In the genomic region with DNA sequence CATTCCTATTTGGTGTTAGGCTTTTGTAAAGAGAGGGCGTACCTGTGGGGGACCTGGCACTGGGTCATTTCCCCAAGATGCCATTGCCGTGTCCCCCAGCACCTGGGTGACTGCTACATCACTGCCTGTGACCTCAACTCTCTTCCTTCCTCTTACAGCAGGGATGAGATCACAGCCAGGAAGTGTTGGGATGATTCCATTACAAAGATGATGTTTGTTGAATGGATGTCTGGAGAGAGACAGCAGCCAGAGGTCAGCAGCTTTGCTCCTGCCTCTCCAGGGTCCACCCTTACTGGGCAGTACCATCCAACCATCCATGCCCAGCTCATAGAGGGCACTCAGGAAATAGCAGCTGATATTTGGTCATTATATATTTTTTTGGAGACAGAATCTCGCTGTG, we compare ENCODE assay signal across 18 cellular contexts. TPM values are rescaled to one million over a fixed set of nuclear protein-coding genes. Genes with fewer than 3 reads are reported as not detected.
DNase-seq lines count a peak whose midpoint lies in the region; ATAC-seq, FAIRE-seq and TF ChIP-seq lines count a peak whose summit lies in the region.
"Had no signal": no experiment of that assay in that cellular context is flagged by ENCODE, and none has a peak within 500 bp of the region (broad histone marks: within the 10 kb centered on the region; RNA-seq: fewer than 3 reads in every experiment).

No MANE protein-coding gene starts in this region.

- H3K36me3 ChIP-seq in K562 (ENCODE audit: control insufficient read depth, insufficient read depth, low read length) (no peaks in the 10 kb centered on the region), vagina (no peaks in the 10 kb centered on the region)
- H3K36me3 ChIP-seq: thoracic aorta had no signal

- no peak overlapping the region for H3K9ac ChIP-seq in K562 (ENCODE audit: insufficient read depth in 1 of 2, low read depth in 2 of 2, low read length in 2 of 2)

- H3K27me3 ChIP-seq in K562 (ENCODE audit: control insufficient read depth in 2 of 2, insufficient read depth in 2 of 2, low read length in 2 of 2) (peaks cover 28 to 60% of the 10 kb centered on the region in 2 experiments), vagina (no peaks in the 10 kb centered on the region)

- no peaks in the 10 kb centered on the region for H3K9me3 ChIP-seq in K562 (replicated peaks; ENCODE audit: control insufficient read depth, insufficient read depth, low read depth, low read length)
- H3K9me3 ChIP-seq in vagina, result no peaks in the 10 kb centered on the region
- H3K9me3 ChIP-seq: thoracic aorta had no signal

- TF ChIP-seq POLR2A in K562 (conservative IDR thresholded peaks at IDR 0.05), result no peak
- no peak for TF ChIP-seq POLR2A in vagina (IDR thresholded peaks at IDR 0.05)

- 0% methylated on average over 3 of the region's 3 CpGs for WGBS in K562 (ENCODE audit: insufficient coverage, low coverage, missing lambda C conversion rate)

- ATAC-seq in K562 (no peak), left colon (peak; percentile 16), HG02571 (IDR thresholded peaks at IDR 0.05; ENCODE audit: unreplicated experiment) (no peak)
- ATAC-seq: natural killer cell had no signal

- DNase-seq in DMS153 (lab: John Stamatoyannopoulos, UW) (peak; percentile 12), DMS153 treated with DMSO at 0.1 percent for 48 hours (lab: John Stamatoyannopoulos, UW; ENCODE audit: unreplicated experiment) (no peak), K562 (ENCODE audit: extremely low read depth in 1 of 4, low spot score in 3 of 4) (no peak), left colon (no peak), vagina (ENCODE audit: extremely low spot score in 2 of 2) (no peak), NCI-H446 treated with DMSO at 0.1 percent for 48 hours (lab: John Stamatoyannopoulos, UW) (no peak)
- no peak for DNase-seq in stimulated activated CD8-positive, alpha-beta memory T cell treated with anti-CD3 and anti-CD28 coated beads, Interleukin-4, amount 100 ng/mL, for 48 hours
- DNase-seq: activated B cell treated with CpG ODN at 0.5 μM for 24 hours; activated naive CD4-positive, alpha-beta T cell treated with anti-CD3 and anti-CD28 coated beads, Interleukin-2, amount 50 U/mL, for 16 hours; CD4-positive, alpha-beta memory T cell; natural killer cell; NCI-H1092 had no signal

- BruUV-seq in K562 (replicated peaks; lab: Mats Ljungman, UMichigan), result no TSS peak

- no peak overlapping the region for H3K4me3 ChIP-seq in K562
- no peak overlapping the region for H3K4me3 ChIP-seq in vagina
- H3K4me3 ChIP-seq: SK-N-MC, thoracic aorta had no signal

- intact Hi-C loops in K562 (cut with micrococcal nuclease), result no loop called here
- intact Hi-C loops in left colon (cut with DNase I, micrococcal nuclease), result no loop called here
- intact Hi-C loops in vagina (cut with DNase I), result no loop called here

- no peak overlapping the region for H2AFZ ChIP-seq in K562 (ENCODE audit: low read depth, low read length)

- TF ChIP-seq EP300 in K562 (IDR thresholded peaks at IDR 0.05; ENCODE audit: low read length), result no peak

- H3K4me1 ChIP-seq in K562 (replicated peaks in 1 of 2; ENCODE audit: control insufficient read depth in 2 of 2, insufficient read depth in 2 of 2, low read length in 2 of 2) (no peaks in the 10 kb centered on the region), vagina (peaks cover 21% of the 10 kb centered on the region)

- H3K4me2 ChIP-seq in K562 (ENCODE audit: insufficient read depth, low read length), result no peak overlapping the region

- TF ChIP-seq CTCF in K562 (IDR thresholded peaks at IDR 0.05 in 2 of 3, conservative IDR thresholded peaks at IDR 0.05 in 1 of 3; ENCODE audit: insufficient read depth in 2 of 3, low read depth in 1 of 3, low read length in 3 of 3) (no peak), vagina (IDR thresholded peaks at IDR 0.05) (no peak)

- FAIRE-seq in K562 (lab: Jason Lieb, UNC), result no peak
- FAIRE-seq: endometrium, GM19239 had no signal

- no peaks in the 10 kb centered on the region for H3K79me2 ChIP-seq in K562 (ENCODE audit: control insufficient read depth, insufficient read depth, low read length)

- CTCF ChIA-PET in K562 (lab: Yijun Ruan, JAX; ENCODE audit: low intra/inter-chr PET ratio), result no interaction called here

- H3K27ac ChIP-seq in K562 (ENCODE audit: extremely low read depth, low read depth, low read length) (no peak overlapping the region), vagina (peak overlapping the region; percentile 42)
- H3K27ac ChIP-seq: 22Rv1, SK-N-MC, thoracic aorta had no signal

- TF ChIP-seq RAD21 in K562 (CRISPR knock-in tag; conservative IDR thresholded peaks at IDR 0.05 in 1 of 2, IDR thresholded peaks at IDR 0.05 in 1 of 2), result no peak

- POLR2A ChIA-PET in K562 (lab: Yijun Ruan, JAX), result no interaction called here

- no peaks in the 10 kb centered on the region for H4K20me1 ChIP-seq in K562 (replicated peaks; ENCODE audit: control insufficient read depth, insufficient read depth, low read length)

- in situ Hi-C loops in K562 (cut with MboI), result no loop called here

- no peaks in the 10 kb centered on the region for H3K9me1 ChIP-seq in K562 (ENCODE audit: control insufficient read depth, insufficient read depth, low read length)

TF ChIP-seq in K562, 482 proteins besides CTCF, POLR2A, EP300 and RAD21:
- TF ChIP-seq MYC (IDR thresholded peaks at IDR 0.05; ENCODE audit: low read depth, low read length), result no peak
- TF ChIP-seq MYC (CRISPR knock-in tag; IDR thresholded peaks at IDR 0.05; ENCODE audit: borderline replicate concordance, low read depth), result no peak
- TF ChIP-seq ZNF175 (CRISPR knock-in tag; IDR thresholded peaks at IDR 0.05; ENCODE audit: low read depth), result 0 out of 2 replicates have a peak, but pooled peaks have one; percentile 14
- TF ChIP-seq, protein P1, sequence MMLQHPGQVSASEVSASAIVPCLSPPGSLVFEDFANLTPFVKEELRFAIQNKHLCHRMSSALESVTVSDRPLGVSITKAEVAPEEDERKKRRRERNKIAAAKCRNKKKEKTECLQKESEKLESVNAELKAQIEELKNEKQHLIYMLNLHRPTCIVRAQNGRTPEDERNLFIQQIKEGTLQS (IDR thresholded peaks at IDR 0.05), result peak; percentile 51; the same call in 1 of the 2 replicates
- TF ChIP-seq, protein P1 (CRISPR knock-in tag; conservative IDR thresholded peaks at IDR 0.05), result no peak
TF ChIP-seq in K562: peak in this region for 2.

RNA-seq across cellular contexts. Expression of a gene that starts 35.1 kb away (rescaled TPM):
- total RNA-seq in K562 (2011; cell fraction: chromatin; rRNA removed; ENCODE audit: low replicate concordance), result not detected in 2 replicates
- 0.50 and 0.53 TPM in 2 replicates for total RNA-seq in K562 (2011; cell fraction: nucleolus; rRNA removed)
- 0.37 TPM in 1 of 2 replicates, not detected in the other for total RNA-seq in K562 (2011; cell fraction: nucleoplasm; rRNA removed)
- 0.95 and 1.1 TPM in 2 replicates for total RNA-seq in K562 (2014; rRNA removed)
- 0.16 and 0.55 TPM in 2 replicates for total RNA-seq in K562 (2014; rRNA removed; fragmentation: Illumina TruSeq; extraction: Trizol)
- total RNA-seq in K562 (2015; rRNA removed; fragmentation: Illumina TruSeq; extraction: Trizol), result 0.58 and 0.64 TPM in 2 replicates
- 0.80 and 1.0 TPM in 2 replicates for total RNA-seq in K562 (2021)
- 0.13 and 0.49 TPM in 2 replicates for polyA plus RNA-seq in K562 (2011; rRNA removed)
- 0.33 and 0.47 TPM in 2 replicates for polyA plus RNA-seq in K562 (2011; cell fraction: cytosol; rRNA removed)
- polyA plus RNA-seq in K562 (2011; cell fraction: nucleus; rRNA removed), result 0.21 and 0.34 TPM in 2 replicates
- polyA plus RNA-seq in K562 (2012), result 1.5 and 1.7 TPM in 2 replicates
- polyA plus RNA-seq in K562 (2014; fragmentation: Illumina TruSeq; extraction: Trizol), result 0.88 and 0.94 TPM in 2 replicates
- under 1 TPM; 0.06 to 0.07 TPM for polyA plus RNA-seq in K562 (2014; fragmentation: Nextera tagmentation; extraction: Ambion mirVana)
- polyA plus RNA-seq in K562 (2014; rRNA removed), result 0.62 and 1.4 TPM in 2 replicates
- 0.15 TPM in 1 of 2 replicates, not detected in the other for polyA minus RNA-seq in K562 (2011; rRNA and poly(A)+ RNA removed)
- polyA minus RNA-seq in K562 (2011; cell fraction: cytosol; rRNA and poly(A)+ RNA removed), result 0.73 TPM in 1 of 2 replicates, not detected in the other
- polyA minus RNA-seq in K562 (2011; cell fraction: nucleus; rRNA and poly(A)+ RNA removed), result 0.44 TPM in 1 of 2 replicates, not detected in the other
- total RNA-seq in left colon, result 10 to 100 TPM; 23.4 to 27.4 TPM
- 31.4 TPM for total RNA-seq in vagina
- total RNA-seq: activated B cell treated with CpG ODN at 0.5 μM for 24 hours, natural killer cell had no signal
- polyA plus RNA-seq: CD4-positive, alpha-beta memory T cell had no signal

RNA-seq across cellular contexts. Expression of a gene that starts 58.3 kb away (rescaled TPM):
- 0.12 and 0.19 TPM in 2 replicates for total RNA-seq in K562 (2011; cell fraction: chromatin; rRNA removed; ENCODE audit: low replicate concordance)
- not detected in 2 replicates for total RNA-seq in K562 (2011; cell fraction: nucleolus; rRNA removed)
- total RNA-seq in K562 (2011; cell fraction: nucleoplasm; rRNA removed), result 0.07 TPM in 1 of 2 replicates, not detected in the other
- total RNA-seq in K562 (2014; rRNA removed), result 1.4 and 3.1 TPM in 2 replicates
- 1.5 and 1.8 TPM in 2 replicates for total RNA-seq in K562 (2014; rRNA removed; fragmentation: Illumina TruSeq; extraction: Trizol)
- 2.1 and 2.2 TPM in 2 replicates for total RNA-seq in K562 (2015; rRNA removed; fragmentation: Illumina TruSeq; extraction: Trizol)
- total RNA-seq in K562 (2021), result 1.3 and 1.6 TPM in 2 replicates
- polyA plus RNA-seq in K562 (2011; rRNA removed), result 0.01 TPM in 1 of 2 replicates, not detected in the other
- polyA plus RNA-seq in K562 (2011; cell fraction: cytosol; rRNA removed), result 0.04 TPM in 1 of 2 replicates, not detected in the other
- polyA plus RNA-seq in K562 (2011; cell fraction: nucleus; rRNA removed), result 0.06 and 0.10 TPM in 2 replicates
- polyA plus RNA-seq in K562 (2012), result 1.8 and 5.7 TPM in 2 replicates
- 1.4 and 2.1 TPM in 2 replicates for polyA plus RNA-seq in K562 (2014; fragmentation: Illumina TruSeq; extraction: Trizol)
- polyA plus RNA-seq in K562 (2014; fragmentation: Nextera tagmentation; extraction: Ambion mirVana), result under 1 TPM; 0.32 to 0.45 TPM
- 1.7 and 1.9 TPM in 2 replicates for polyA plus RNA-seq in K562 (2014; rRNA removed)
- polyA minus RNA-seq in K562 (2011; rRNA and poly(A)+ RNA removed), result not detected in 2 replicates
- not detected in 2 replicates for polyA minus RNA-seq in K562 (2011; cell fraction: cytosol; rRNA and poly(A)+ RNA removed)
- not detected in 2 replicates for polyA minus RNA-seq in K562 (2011; cell fraction: nucleus; rRNA and poly(A)+ RNA removed)
- total RNA-seq in left colon, result 1 to 10 TPM; 1.2 to 1.3 TPM
- total RNA-seq in vagina, result not detected
- total RNA-seq: activated B cell treated with CpG ODN at 0.5 μM for 24 hours; CD4-positive, alpha-beta memory T cell had no signal

Comparison
In these comparisons a context has a peak if more than half of its experiments do, and no peak if none do; other contexts are left out.
1. RNA of a gene that starts 35.1 kb away (total RNA-seq): 31.4 TPM in vagina (single experiment) and 23.4 to 27.4 TPM in left colon; 0.16 to 1.1 TPM in K562; every median in the first group is over 10 times any median in the second.